23 cellular contexts compared by ENCODE assay signal in genomic region chr6:151233731-151234130, GRCh38. TPM values are rescaled to one million over a fixed set of nuclear protein-coding genes. Genes with fewer than 3 reads are reported as not detected.
DNase-seq lines count a peak whose midpoint lies in the region; ATAC-seq and TF ChIP-seq lines count a peak whose summit lies in the region.
"Had no signal": no experiment of that assay in that cellular context is flagged by ENCODE, and none has a peak within 500 bp of the region (broad histone marks: within the 10 kb centered on the region; RNA-seq: fewer than 3 reads in every experiment).

No MANE protein-coding gene starts in this region.

- no peaks in the 10 kb centered on the region for H3K27me3 ChIP-seq in BLaER1 treated with 17β-estradiol and CSF1 and Interleukin-3, amounts not matched to agents 10 nM and 100 nM
- H3K27me3 ChIP-seq in mesenchymal stem cell (ENCODE audit: control insufficient read depth in 1 of 2, insufficient read depth in 1 of 2, low read length in 2 of 2): no peaks in the 10 kb centered on the region
- no peaks in the 10 kb centered on the region for H3K27me3 ChIP-seq in left ventricle myocardium inferior (ENCODE audit: low read depth)
- H3K27me3 ChIP-seq: BE2C had no signal

- no peak overlapping the region for H3K18ac ChIP-seq in mesenchymal stem cell (ENCODE audit: low read depth in 1 of 2, low read length in 2 of 2)

- no peak overlapping the region for H2BK120ac ChIP-seq in mesenchymal stem cell (ENCODE audit: low read depth, low read length)

- H3K23ac ChIP-seq in mesenchymal stem cell (ENCODE audit: low read length in 2 of 2): no peak overlapping the region

- H2BK15ac ChIP-seq in mesenchymal stem cell (ENCODE audit: low read depth, poor library complexity, severe bottlenecking): no peak overlapping the region

- 98% methylated on average over 6 of the region's 7 CpGs for WGBS in mesenchymal stem cell

- H3K4me2 ChIP-seq in BLaER1 treated with 17β-estradiol and CSF1 and Interleukin-3, amounts not matched to agents 10 nM and 100 nM: peak overlapping the region in 9 of 11 experiments; percentile 7 to 97 (median 48); a peak in 16 of 22 replicates
- no peak overlapping the region for H3K4me2 ChIP-seq in mesenchymal stem cell (ENCODE audit: low read length, poor library complexity, severe bottlenecking)

- peaks cover 9 to 59% (median 48%) of the 10 kb centered on the region in 10 experiments; a peak in 18 of 20 replicates for H3K4me1 ChIP-seq in BLaER1 treated with 17β-estradiol and CSF1 and Interleukin-3, amounts not matched to agents 10 nM and 100 nM
- H3K4me1 ChIP-seq in mesenchymal stem cell (ENCODE audit: control insufficient read depth, insufficient read depth, low read depth, low read length): no peaks in the 10 kb centered on the region
- no peaks in the 10 kb centered on the region for H3K4me1 ChIP-seq in left ventricle myocardium inferior
- H3K4me1 ChIP-seq: BE2C had no signal

- TF ChIP-seq CTCF in VCaP (conservative IDR thresholded peaks at IDR 0.05): no peak
- TF ChIP-seq CTCF in left ventricle myocardium inferior (IDR thresholded peaks at IDR 0.05; ENCODE audit: borderline replicate concordance): no peak

- peaks cover 0 to 8% (median 0%) of the 10 kb centered on the region in 11 experiments; a peak in 1 of 22 replicates for H3K9me3 ChIP-seq in BLaER1 treated with 17β-estradiol and CSF1 and Interleukin-3, amounts not matched to agents 10 nM and 100 nM (replicated peaks in 1 of 11)
- no peaks in the 10 kb centered on the region for H3K9me3 ChIP-seq in mesenchymal stem cell (ENCODE audit: control insufficient read depth, low read length)
- H3K9me3 ChIP-seq in left ventricle myocardium inferior (replicated peaks): no peaks in the 10 kb centered on the region
- H3K9me3 ChIP-seq: BE2C had no signal

- H4K8ac ChIP-seq in mesenchymal stem cell (ENCODE audit: low read length): no peak overlapping the region

- H3K27ac ChIP-seq in BLaER1 treated with 17β-estradiol and CSF1 and Interleukin-3, amounts not matched to agents 10 nM and 100 nM: peak overlapping the region in 5 of 11 experiments; percentile 23 to 92 (median 43); a peak in 6 of 22 replicates
- H3K27ac ChIP-seq in VCaP (peak overlapping the region; percentile 61), mesenchymal stem cell (ENCODE audit: low read length, poor library complexity, severe bottlenecking) (no peak overlapping the region), left ventricle myocardium inferior (replicated peaks) (no peak overlapping the region)

- H3K9ac ChIP-seq in BLaER1 treated with 17β-estradiol and CSF1 and Interleukin-3, amounts not matched to agents 10 nM and 100 nM: no peak overlapping the region
- H3K9ac ChIP-seq in mesenchymal stem cell (ENCODE audit: low read length): no peak overlapping the region

- intact Hi-C loops in left ventricle myocardium inferior (cut with micrococcal nuclease): no loop called here

- H3K79me1 ChIP-seq in mesenchymal stem cell (replicated peaks; ENCODE audit: low read length, poor library complexity, severe bottlenecking): no peaks in the 10 kb centered on the region

- no peak overlapping the region for H3K4me3 ChIP-seq in BLaER1 treated with 17β-estradiol and CSF1 and Interleukin-3, amounts not matched to agents 10 nM and 100 nM
- H3K4me3 ChIP-seq in mesenchymal stem cell (ENCODE audit: insufficient read depth in 1 of 2, low read depth in 1 of 2, low read length in 2 of 2) (no peak overlapping the region), left ventricle myocardium inferior (no peak overlapping the region)

- H4K20me1 ChIP-seq in BLaER1 treated with 17β-estradiol and CSF1 and Interleukin-3, amounts not matched to agents 10 nM and 100 nM: no peaks in the 10 kb centered on the region

- no peaks in the 10 kb centered on the region for H3K36me3 ChIP-seq in BLaER1 treated with 17β-estradiol and CSF1 and Interleukin-3, amounts not matched to agents 10 nM and 100 nM
- no peaks in the 10 kb centered on the region for H3K36me3 ChIP-seq in mesenchymal stem cell (ENCODE audit: control insufficient read depth in 1 of 2, insufficient read depth in 2 of 2, low read depth in 1 of 2, low read length in 2 of 2)
- no peaks in the 10 kb centered on the region for H3K36me3 ChIP-seq in left ventricle myocardium inferior
- H3K36me3 ChIP-seq: BE2C had no signal

- no peak overlapping the region for H2AFZ ChIP-seq in mesenchymal stem cell (ENCODE audit: low read depth, low read length)

- no peak overlapping the region for H4K91ac ChIP-seq in mesenchymal stem cell (ENCODE audit: low read length)

- H3K14ac ChIP-seq in mesenchymal stem cell (ENCODE audit: low read length in 2 of 2): no peak overlapping the region

- no peak for ATAC-seq in activated CD4-positive, CD25-positive, alpha-beta regulatory T cell treated with anti-CD3 and anti-CD28 coated beads, Interleukin-2, amount 50 U/mL, for 24 hours

- H2AK5ac ChIP-seq in mesenchymal stem cell (ENCODE audit: low read length, severe bottlenecking): no peak overlapping the region

- no peak for DNase-seq in mesenchymal stem cell
- DNase-seq in NCI-H187 treated with DMSO at 0.1 percent for 48 hours (lab: John Stamatoyannopoulos, UW): no peak
- no peak for DNase-seq in left ventricle myocardium inferior
- DNase-seq in GF-D8 (lab: John Stamatoyannopoulos, UW): no peak
- DNase-seq: 8988T; ACHN; BE2C; C1 segment of cervical spinal cord; CD4-positive, alpha-beta memory T cell; CD4-positive, CD25-positive, alpha-beta regulatory T cell; CD8-positive, alpha-beta memory T cell; COR-L47; DMS 273 treated with DMSO at 0.1 percent for 48 hours; DMS153; DMS53; DMS79; DND-41; EL; GDM1 had no signal

- H2BK12ac ChIP-seq in mesenchymal stem cell (ENCODE audit: low read length in 2 of 2): no peak overlapping the region

- peak overlapping the region; percentile 44 for H2BK5ac ChIP-seq in mesenchymal stem cell (ENCODE audit: low read depth, low read length, poor library complexity, severe bottlenecking)

- H3K4ac ChIP-seq in mesenchymal stem cell (ENCODE audit: low read depth in 1 of 2, low read length in 2 of 2): no peak overlapping the region

RNA-seq across cellular contexts. Expression of gene AKAP12, which starts 6.0 kb away (rescaled TPM):
- 62.5 TPM for polyA plus RNA-seq in mesenchymal stem cell (2013, experiment 1 of 2)
- 58.1 TPM for polyA plus RNA-seq in mesenchymal stem cell (2013, experiment 2 of 2)
- 13.1 TPM for total RNA-seq in left ventricle myocardium inferior
- polyA plus RNA-seq: CD14-positive monocyte; CD4-positive, alpha-beta memory T cell; CD4-positive, CD25-positive, alpha-beta regulatory T cell had no signal
